Comparison of ENCODE assay signal across 8 cellular contexts in the genomic region with DNA sequence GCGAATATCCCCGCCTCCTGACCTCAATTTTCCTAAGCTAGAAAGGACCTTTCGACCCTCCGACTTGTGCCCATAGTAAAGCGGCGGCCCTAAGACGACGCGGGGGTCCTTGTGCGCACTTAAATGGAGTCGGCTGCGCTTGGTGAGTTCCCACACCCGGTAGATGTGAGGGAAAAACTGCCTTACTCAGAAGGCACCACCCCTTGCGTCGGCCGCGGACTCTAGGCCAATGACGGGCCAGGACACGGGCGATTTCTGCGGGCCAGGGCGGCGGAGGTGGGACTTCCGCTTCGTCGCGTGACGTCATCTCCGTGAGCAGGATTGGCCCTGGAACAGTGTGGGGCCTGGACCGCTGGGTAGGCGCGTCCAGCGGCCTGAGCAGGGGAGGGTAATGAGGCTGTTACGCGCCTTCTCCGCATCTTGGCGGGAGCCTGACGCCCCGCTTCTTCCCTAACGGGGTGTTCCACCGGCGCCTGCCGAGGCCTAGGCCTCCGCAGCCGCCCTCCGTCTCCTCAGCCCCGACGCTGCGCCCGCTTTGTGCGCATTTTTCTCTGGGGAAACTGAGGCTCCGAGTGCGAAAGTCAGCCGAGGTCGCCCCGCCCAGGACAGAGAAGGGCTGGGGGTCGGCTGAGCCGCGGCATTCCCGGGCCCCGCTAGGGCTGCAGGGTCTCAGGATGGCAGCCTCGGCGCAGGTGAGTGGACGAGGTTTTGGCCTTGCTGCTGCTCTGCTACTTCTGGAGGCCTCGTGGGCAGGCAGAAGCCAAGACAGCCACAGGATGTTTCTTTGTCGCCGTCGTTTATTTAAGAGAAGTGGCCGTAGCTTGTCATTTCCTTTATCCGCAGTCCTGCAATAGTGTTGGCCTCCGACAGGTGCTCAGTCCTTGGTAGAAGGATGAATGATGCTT. TPM values are rescaled to one million over a fixed set of nuclear protein-coding genes. Genes with fewer than 3 reads are reported as not detected.
DNase-seq lines count a peak whose midpoint lies in the region; ATAC-seq, FAIRE-seq and TF ChIP-seq lines count a peak whose summit lies in the region.

A gene (plus strand): TSS at position 293 of the 905 bp plus-strand sequence. CDS start 382 bp downstream, at position 675.

- no peaks in the 10 kb centered on the region for H3K9me3 ChIP-seq in HepG2 (ENCODE audit: low read length)

- WGBS in HepG2 (ENCODE audit: low lambda C conversion rate), result 0% methylated on average over 23 of the region's 71 CpGs

- peak within 1 kb of the TSS; percentile 79 for H3K4me2 ChIP-seq in HepG2 (ENCODE audit: low read depth, low read length)

- intact Hi-C loops in HepG2 (cut with micrococcal nuclease; ENCODE audit: unreplicated experiment), result loop anchor here (5.0 kb wide), 1 partner anchor 42 kb away; a partner anchor contains a TSS

- POLR2A ChIA-PET in HepG2 (lab: Yijun Ruan, JAX), result interaction anchor here (0.7 to 1.0 kb wide), 2 partner anchors 18 to 43 kb away, joined by 3 read pairs; a partner anchor contains a TSS

- 0 out of 5 replicates have a peak, but pooled peaks cover 0 to 4% of the 10 kb centered on the region in 2 experiments for H3K27me3 ChIP-seq in HepG2 (ENCODE audit: control insufficient read depth in 1 of 2, insufficient read depth in 2 of 2, low read length in 2 of 2)

- H2AFZ ChIP-seq in HepG2 (ENCODE audit: low read length), result no peak within 1 kb of the TSS

- H3K79me2 ChIP-seq in HepG2 (ENCODE audit: insufficient read depth, low read length), result peaks cover 28% of the 10 kb centered on the region

- TF ChIP-seq CTCF in HepG2 (CRISPR knock-in tag; IDR thresholded peaks at IDR 0.05), result no peak

- H4K20me1 ChIP-seq in HepG2 (ENCODE audit: insufficient read depth, low read length), result no peaks in the 10 kb centered on the region

- TSS peak; percentile 77 for BruUV-seq in HepG2 (replicated peaks; lab: Mats Ljungman, UMichigan)

- peak; percentile 97 for DNase-seq in CD1c-positive myeloid dendritic cell (ENCODE audit: extremely low spot score)
- peak; percentile 95 for DNase-seq in NCI-H748 treated with DMSO at 0.1 percent for 48 hours (lab: John Stamatoyannopoulos, UW)
- peak; percentile 90 to 93 for DNase-seq in activated CD4-positive, alpha-beta T cell treated with anti-CD3 and anti-CD28 coated beads, Interleukin-2, amount 50 U/mL, for 4 hours
- DNase-seq in dermis microvascular lymphatic vessel endothelial cell (ENCODE audit: low read depth in 2 of 2), result peak; percentile 91 to 97
- peak; percentile 91 for DNase-seq in HepG2 (ENCODE audit: low spot score)
- DNase-seq in stimulated activated CD4-positive, alpha-beta T cell treated with anti-CD3 and anti-CD28 coated beads, Interleukin-2, amount 100 ng/mL, for 48 hours, result peak; percentile 87

- no peak for TF ChIP-seq RAD21 in HepG2 (CRISPR knock-in tag; IDR thresholded peaks at IDR 0.05)

- H3K36me3 ChIP-seq in HepG2 (replicated peaks in 1 of 2; ENCODE audit: control insufficient read depth in 1 of 2, insufficient read depth in 2 of 2, low read length in 2 of 2), result peaks cover 10 to 21% of the 10 kb centered on the region in 2 experiments; a peak in 4 of 5 replicates

- in situ Hi-C loops in HepG2 (cut with HindIII; ENCODE audit: extremely low pct_ligation_motif_present, low pct_unique_long_range_greater_than_20kb), result no loop called here

- ATAC-seq in GM19395 (IDR thresholded peaks at IDR 0.05; ENCODE audit: unreplicated experiment) (peak; percentile 93), HG03558 (IDR thresholded peaks at IDR 0.05; ENCODE audit: extremely low read depth, unreplicated experiment) (peak; percentile 83), HepG2 (peak; percentile 99)

- H3K27ac ChIP-seq in HepG2 (ENCODE audit: extremely low read length, insufficient read depth, low read length), result peak within 1 kb of the TSS; percentile 64

- peak; percentile 78 to 84 for TF ChIP-seq POLR2A in HepG2 (IDR thresholded peaks at IDR 0.05; ENCODE audit: insufficient read depth in 1 of 2, low read depth in 2 of 2, low read length in 2 of 2)

- H3K4me3 ChIP-seq in HepG2 (replicated peaks in 1 of 3; ENCODE audit: insufficient read depth in 1 of 3, low read depth in 2 of 3, low read length in 3 of 3), result peak within 1 kb of the TSS; percentile 84 to 91 (median 88)

- peak; percentile 86 for FAIRE-seq in HepG2 (lab: Jason Lieb, UNC)

- H3K4me1 ChIP-seq in HepG2 (ENCODE audit: insufficient read depth, low read length), result peaks cover 25% of the 10 kb centered on the region

- CTCF ChIA-PET in HepG2 (lab: Yijun Ruan, JAX; ENCODE audit: low intra/inter-chr PET ratio, low total read pairs), result no interaction called here

- TF ChIP-seq EP300 in HepG2 (IDR thresholded peaks at IDR 0.05; ENCODE audit: low read depth in 2 of 2, low read length in 2 of 2), result no peak
- no peak for TF ChIP-seq EP300 in HepG2 (CRISPR knock-in tag; IDR thresholded peaks at IDR 0.05; ENCODE audit: borderline replicate concordance)

- H3K9ac ChIP-seq in HepG2 (ENCODE audit: insufficient read depth, low read depth, low read length), result peak within 1 kb of the TSS; percentile 93

TF ChIP-seq in HepG2, 621 proteins besides CTCF, POLR2A, EP300 and RAD21 (continues in another document):
- TF ChIP-seq ZBTB3 (CRISPR knock-in tag; IDR thresholded peaks at IDR 0.05; ENCODE audit: borderline replicate concordance, low read depth), result no peak
- no peak for TF ChIP-seq TOPORS (CRISPR knock-in tag; IDR thresholded peaks at IDR 0.05)
- peak; percentile 84; the same call in 1 of the 2 replicates for TF ChIP-seq ZNF598 (CRISPR knock-in tag; IDR thresholded peaks at IDR 0.05; ENCODE audit: borderline replicate concordance)
- TF ChIP-seq ZNF567 (CRISPR knock-in tag; IDR thresholded peaks at IDR 0.05; ENCODE audit: borderline replicate concordance), result 0 out of 2 replicates have a peak, but pooled peaks have one; percentile 16
- TF ChIP-seq ZNF160 (CRISPR knock-in tag; IDR thresholded peaks at IDR 0.05), result peak; percentile 28; the same call in 1 of the 2 replicates
- TF ChIP-seq, protein P1, sequence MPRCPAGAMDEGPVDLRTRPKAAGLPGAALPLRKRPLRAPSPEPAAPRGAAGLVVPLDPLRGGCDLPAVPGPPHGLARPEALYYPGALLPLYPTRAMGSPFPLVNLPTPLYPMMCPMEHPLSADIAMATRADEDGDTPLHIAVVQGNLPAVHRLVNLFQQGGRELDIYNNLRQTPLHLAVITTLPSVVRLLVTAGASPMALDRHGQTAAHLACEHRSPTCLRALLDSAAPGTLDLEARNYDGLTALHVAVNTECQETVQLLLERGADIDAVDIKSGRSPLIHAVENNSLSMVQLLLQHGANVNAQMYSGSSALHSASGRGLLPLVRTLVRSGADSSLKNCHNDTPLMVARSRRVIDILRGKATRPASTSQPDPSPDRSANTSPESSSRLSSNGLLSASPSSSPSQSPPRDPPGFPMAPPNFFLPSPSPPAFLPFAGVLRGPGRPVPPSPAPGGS (CRISPR knock-in tag; IDR thresholded peaks at IDR 0.05), result peak; percentile 57
- no peak for TF ChIP-seq NFIB (CRISPR knock-in tag; IDR thresholded peaks at IDR 0.05; ENCODE audit: borderline replicate concordance)

RNA-seq across cellular contexts. Expression of the gene that starts here (rescaled TPM):
- 7.8 and 10.1 TPM in 2 replicates for total RNA-seq in dermis microvascular lymphatic vessel endothelial cell
- 8.9 and 10.4 TPM in 2 replicates for total RNA-seq in HepG2 (2016; rRNA removed; fragmentation: Illumina TruSeq; extraction: Trizol)
- 0.62 and 0.81 TPM in 2 replicates for total RNA-seq in HepG2 (2016; cell fraction: cytosol; rRNA removed; fragmentation: Illumina TruSeq; extraction: Trizol; ENCODE audit: low read depth)
- 8.0 and 9.3 TPM in 2 replicates for total RNA-seq in HepG2 (2016; cell fraction: insoluble cytoplasmic fraction; rRNA removed; fragmentation: Illumina TruSeq; extraction: Trizol)
- 4.5 and 4.7 TPM in 2 replicates for total RNA-seq in HepG2 (2016; cell fraction: membrane; rRNA removed; fragmentation: Illumina TruSeq; extraction: Trizol)
- total RNA-seq in HepG2 (2016; cell fraction: nucleus; rRNA removed; fragmentation: Illumina TruSeq; extraction: Trizol), result 5.9 and 6.1 TPM in 2 replicates
- polyA plus RNA-seq in HepG2 (2011; rRNA removed), result 2.1 and 2.5 TPM in 2 replicates
- 1.0 and 1.6 TPM in 2 replicates for polyA plus RNA-seq in HepG2 (2011; cell fraction: cytosol; rRNA removed)
- polyA plus RNA-seq in HepG2 (2011; cell fraction: nucleus; rRNA removed), result 1.9 and 2.4 TPM in 2 replicates
- polyA plus RNA-seq in HepG2 (2012), result 1.3 and 1.8 TPM in 2 replicates
- 0.15 TPM in 2 replicates for polyA plus RNA-seq in HepG2 (2016; cell fraction: cytosol; fragmentation: Illumina TruSeq; extraction: Trizol; ENCODE audit: low read depth)
- 3.1 TPM in 2 replicates for polyA plus RNA-seq in HepG2 (2016; cell fraction: insoluble cytoplasmic fraction; fragmentation: Illumina TruSeq; extraction: Trizol; ENCODE audit: low read depth)
- polyA plus RNA-seq in HepG2 (2016; cell fraction: membrane; fragmentation: Illumina TruSeq; extraction: Trizol; ENCODE audit: low read depth), result 0.85 and 0.98 TPM in 2 replicates
- polyA plus RNA-seq in HepG2 (2016; cell fraction: nucleus; fragmentation: Illumina TruSeq; extraction: Trizol; ENCODE audit: insufficient read depth, low read depth), result 3.5 and 4.7 TPM in 2 replicates
- 4.9 and 6.1 TPM in 2 replicates for polyA minus RNA-seq in HepG2 (2011; rRNA and poly(A)+ RNA removed; ENCODE audit: low replicate concordance)
- polyA minus RNA-seq in HepG2 (2011; cell fraction: cytosol; rRNA and poly(A)+ RNA removed), result 4.7 and 6.4 TPM in 2 replicates
- polyA minus RNA-seq in HepG2 (2011; cell fraction: nucleus; rRNA and poly(A)+ RNA removed), result 6.3 and 11.8 TPM in 2 replicates

Comparison
In these comparisons a context has a peak if more than half of its experiments do, and no peak if none do; other contexts are left out.
1. Peak in every context shown above with its lines: DNase-seq, ATAC-seq, H3K4me3 ChIP-seq and H3K27ac ChIP-seq.